ENCODE assay signal across 13 cellular contexts in genomic region chr10:74677951-74678350, GRCh38.
DNase-seq lines count a peak whose midpoint lies in the region; ATAC-seq and TF ChIP-seq lines count a peak whose summit lies in the region.
"Had no signal": no experiment of that assay in that cellular context is flagged by ENCODE, and none has a peak within 500 bp of the region (broad histone marks: within the 10 kb centered on the region; RNA-seq: fewer than 3 reads in every experiment).

No MANE protein-coding gene starts in this region.

- H3K36me3 Mint-ChIP-seq in activated CD8-positive, alpha-beta T cell treated with anti-CD3 and anti-CD28 coated beads for 36 hours (ENCODE audit: low read depth) = peaks cover 32% of the 10 kb centered on the region
- peaks cover 37% of the 10 kb centered on the region for H3K36me3 Mint-ChIP-seq in activated CD8-positive, alpha-beta T cell treated with anti-CD3 and anti-CD28 coated beads, Interleukin-2, amount 10 ng/mL, durations not matched to agents 7 days and 5 days (ENCODE audit: low read depth)
- H3K36me3 Mint-ChIP-seq in stimulated activated memory B cell treated with anti-CD40 and anti-IgM and Interleukin-4, amounts not matched to agents 10 μg/mL and 1 μg/mL and 100 μg/mL, for 72 hours = peaks cover 37% of the 10 kb centered on the region

- H3K4me3 Mint-ChIP-seq in activated CD8-positive, alpha-beta T cell treated with anti-CD3 and anti-CD28 coated beads for 36 hours = no peak overlapping the region
- H3K4me3 Mint-ChIP-seq in activated CD8-positive, alpha-beta T cell treated with anti-CD3 and anti-CD28 coated beads, Interleukin-2, amount 10 ng/mL, durations not matched to agents 7 days and 5 days = no peak overlapping the region
- no peak overlapping the region for H3K4me3 Mint-ChIP-seq in stimulated activated memory B cell treated with anti-CD40 and anti-IgM and Interleukin-4, amounts not matched to agents 10 μg/mL and 1 μg/mL and 100 μg/mL, for 72 hours
- H3K4me3 Mint-ChIP-seq: activated CD4-positive, alpha-beta memory T cell treated with anti-CD3 and anti-CD28 coated beads, Interleukin-2, amount 10 ng/mL, durations not matched to agents 7 days and 5 days had no signal

- CTCF ChIA-PET in activated CD8-positive, alpha-beta T cell treated with anti-CD3 and anti-CD28 coated beads for 36 hours (lab: Charles Lee) = interaction anchor here (0.7 to 1.1 kb wide), 2 partner anchors 10 to 46 kb away, joined by 3 to 4 read pairs; no protein-coding TSS in a partner anchor
- CTCF ChIA-PET in activated CD8-positive, alpha-beta T cell treated with anti-CD3 and anti-CD28 coated beads, Interleukin-2, amount 10 ng/mL, durations not matched to agents 7 days and 5 days (lab: Charles Lee) = interaction anchor here (2.0 kb wide), 1 partner anchor 12 kb away, joined by 4 read pairs; no protein-coding TSS in a partner anchor

- H3K27me3 Mint-ChIP-seq in activated CD8-positive, alpha-beta T cell treated with anti-CD3 and anti-CD28 coated beads for 36 hours = no peaks in the 10 kb centered on the region
- no peaks in the 10 kb centered on the region for H3K27me3 Mint-ChIP-seq in activated CD8-positive, alpha-beta T cell treated with anti-CD3 and anti-CD28 coated beads, Interleukin-2, amount 10 ng/mL, durations not matched to agents 7 days and 5 days (ENCODE audit: low read depth)
- H3K27me3 Mint-ChIP-seq in stimulated activated memory B cell treated with anti-CD40 and anti-IgM and Interleukin-4, amounts not matched to agents 10 μg/mL and 1 μg/mL and 100 μg/mL, for 72 hours = no peaks in the 10 kb centered on the region
- H3K27me3 Mint-ChIP-seq: activated CD4-positive, alpha-beta memory T cell treated with anti-CD3 and anti-CD28 coated beads, Interleukin-2, amount 10 ng/mL, durations not matched to agents 7 days and 5 days had no signal

- no peak overlapping the region for H3K27ac Mint-ChIP-seq in activated CD8-positive, alpha-beta T cell treated with anti-CD3 and anti-CD28 coated beads for 36 hours
- H3K27ac Mint-ChIP-seq in activated CD8-positive, alpha-beta T cell treated with anti-CD3 and anti-CD28 coated beads, Interleukin-2, amount 10 ng/mL, durations not matched to agents 7 days and 5 days = no peak overlapping the region
- peak overlapping the region; percentile 51 for H3K27ac Mint-ChIP-seq in stimulated activated memory B cell treated with anti-CD40 and anti-IgM and Interleukin-4, amounts not matched to agents 10 μg/mL and 1 μg/mL and 100 μg/mL, for 72 hours
- H3K27ac Mint-ChIP-seq: activated CD4-positive, alpha-beta memory T cell treated with anti-CD3 and anti-CD28 coated beads, Interleukin-2, amount 10 ng/mL, durations not matched to agents 7 days and 5 days had no signal

- peaks cover 24% of the 10 kb centered on the region for H3K4me1 Mint-ChIP-seq in activated CD8-positive, alpha-beta T cell treated with anti-CD3 and anti-CD28 coated beads for 36 hours (ENCODE audit: low read depth)
- H3K4me1 Mint-ChIP-seq in activated CD8-positive, alpha-beta T cell treated with anti-CD3 and anti-CD28 coated beads, Interleukin-2, amount 10 ng/mL, durations not matched to agents 7 days and 5 days (ENCODE audit: low read depth) = peaks cover 14% of the 10 kb centered on the region
- peaks cover 29% of the 10 kb centered on the region for H3K4me1 Mint-ChIP-seq in stimulated activated memory B cell treated with anti-CD40 and anti-IgM and Interleukin-4, amounts not matched to agents 10 μg/mL and 1 μg/mL and 100 μg/mL, for 72 hours

- TF ChIP-seq CTCF in activated CD8-positive, alpha-beta T cell treated with anti-CD3 and anti-CD28 coated beads for 36 hours (IDR thresholded peaks at IDR 0.05) = no peak

- DNase-seq in activated CD8-positive, alpha-beta T cell treated with anti-CD3 and anti-CD28 coated beads for 36 hours = no peak
- DNase-seq in activated CD8-positive, alpha-beta T cell treated with anti-CD3 and anti-CD28 coated beads, Interleukin-2, amount 10 ng/mL, durations not matched to agents 7 days and 5 days = no peak
- DNase-seq in amygdala (lab: John Stamatoyannopoulos, UW) (no peak), NCI-H1694 treated with DMSO at 0.1 percent for 48 hours (lab: John Stamatoyannopoulos, UW) (no peak)
- DNase-seq: activated CD4-positive, alpha-beta memory T cell treated with anti-CD3 and anti-CD28 coated beads, Interleukin-2, amount 10 ng/mL, durations not matched to agents 7 days and 5 days; DMS153; foreskin melanocyte; left lung; NCI-H510A treated with DMSO at 0.1 percent for 48 hours had no signal

- intact Hi-C loops in activated CD8-positive, alpha-beta T cell treated with anti-CD3 and anti-CD28 coated beads for 36 hours (cut with micrococcal nuclease) = no loop called here

- peak; percentile 20 for ATAC-seq in activated CD8-positive, alpha-beta T cell treated with anti-CD3 and anti-CD28 coated beads for 36 hours
- no peak for ATAC-seq in activated CD8-positive, alpha-beta T cell treated with anti-CD3 and anti-CD28 coated beads, Interleukin-2, amount 10 ng/mL, durations not matched to agents 7 days and 5 days
- ATAC-seq in GM21576 (IDR thresholded peaks at IDR 0.05; ENCODE audit: unreplicated experiment) (peak; percentile 83), HG03103 (IDR thresholded peaks at IDR 0.05; ENCODE audit: low read depth, unreplicated experiment) (peak; percentile 71), SK-N-SH treated with all-trans-retinoic acid at 6 μM for 48 hours (no peak)
- peak; percentile 97 for ATAC-seq in stimulated activated memory B cell treated with anti-CD40 and anti-IgM and Interleukin-4, amounts not matched to agents 10 μg/mL and 1 μg/mL and 100 μg/mL, for 72 hours
- ATAC-seq: left lung had no signal

- H3K9me3 Mint-ChIP-seq in activated CD8-positive, alpha-beta T cell treated with anti-CD3 and anti-CD28 coated beads for 36 hours = peaks cover 4% of the 10 kb centered on the region
- H3K9me3 Mint-ChIP-seq in activated CD8-positive, alpha-beta T cell treated with anti-CD3 and anti-CD28 coated beads, Interleukin-2, amount 10 ng/mL, durations not matched to agents 7 days and 5 days (ENCODE audit: insufficient read depth) = peaks cover 4% of the 10 kb centered on the region
- H3K9me3 Mint-ChIP-seq in stimulated activated memory B cell treated with anti-CD40 and anti-IgM and Interleukin-4, amounts not matched to agents 10 μg/mL and 1 μg/mL and 100 μg/mL, for 72 hours = peaks cover 4% of the 10 kb centered on the region

- POLR2A ChIA-PET in activated CD8-positive, alpha-beta T cell treated with anti-CD3 and anti-CD28 coated beads for 36 hours (lab: Charles Lee) = no interaction called here
- POLR2A ChIA-PET in activated CD8-positive, alpha-beta T cell treated with anti-CD3 and anti-CD28 coated beads, Interleukin-2, amount 10 ng/mL, durations not matched to agents 7 days and 5 days (lab: Charles Lee) = no interaction called here

TF ChIP-seq in SK-N-SH treated with all-trans-retinoic acid at 6 μM for 48 hours, 23 proteins besides CTCF, POLR2A, EP300 and RAD21 (continues in another document):
- TF ChIP-seq POU6F1 (CRISPR knock-in tag; IDR thresholded peaks at IDR 0.05; ENCODE audit: borderline replicate concordance, low read depth) (no peak), ZC3H10 (CRISPR knock-in tag; IDR thresholded peaks at IDR 0.05) (no peak), CSRNP3 (CRISPR knock-in tag; IDR thresholded peaks at IDR 0.05) (no peak), ZFP3 (CRISPR knock-in tag; IDR thresholded peaks at IDR 0.05) (no peak), GLIS3 (CRISPR knock-in tag; IDR thresholded peaks at IDR 0.05) (no peak), CSDC2 (CRISPR knock-in tag; IDR thresholded peaks at IDR 0.05) (no peak), OSR1 (CRISPR knock-in tag; IDR thresholded peaks at IDR 0.05) (no peak)

Comparison
In these comparisons a context has a peak if more than half of its experiments do, and no peak if none do; other contexts are left out.
1. ATAC-seq: peak in activated CD8-positive, alpha-beta T cell treated with anti-CD3 and anti-CD28 coated beads for 36 hours (single experiment), GM21576 (single experiment), HG03103 (single experiment) and stimulated activated memory B cell treated with anti-CD40 and anti-IgM and Interleukin-4, amounts not matched to agents 10 μg/mL and 1 μg/mL and 100 μg/mL, for 72 hours (single experiment); none in activated CD8-positive, alpha-beta T cell treated with anti-CD3 and anti-CD28 coated beads, Interleukin-2, amount 10 ng/mL, durations not matched to agents 7 days and 5 days (single experiment) and SK-N-SH treated with all-trans-retinoic acid at 6 μM for 48 hours (single experiment).